ENCODE assay signal across 19 cellular contexts in genomic region chr16:88985521-88985920, GRCh38. TPM values are rescaled to one million over a fixed set of nuclear protein-coding genes. Genes with fewer than 3 reads are reported as not detected.
DNase-seq lines count a peak whose midpoint lies in the region; ATAC-seq and TF ChIP-seq lines count a peak whose summit lies in the region.
"Had no signal": no experiment of that assay in that cellular context is flagged by ENCODE, and none has a peak within 500 bp of the region (broad histone marks: within the 10 kb centered on the region; RNA-seq: fewer than 3 reads in every experiment).

No MANE protein-coding gene starts in this region.

- no peak overlapping the region for H2BK12ac ChIP-seq in H9 (ENCODE audit: insufficient read length, low read depth, low read length)

- 77% methylated on average over 13 of the region's 13 CpGs for WGBS in right cardiac atrium
- no CpG with 5 or more reads among the region's 13 CpGs for WGBS in H9 (ENCODE audit: extremely low coverage, insufficient read length, low lambda C conversion rate)

- H3K79me2 ChIP-seq in H9 (ENCODE audit: insufficient read depth, low read length) (no peaks in the 10 kb centered on the region), SU-DHL-6 (ENCODE audit: insufficient read depth, low read length) (no peaks in the 10 kb centered on the region)

- no peak for TF ChIP-seq POLR2A in vagina (IDR thresholded peaks at IDR 0.05)

- H3K4me1 ChIP-seq in right cardiac atrium (ENCODE audit: control insufficient read depth, insufficient read depth, low read length): no peaks in the 10 kb centered on the region
- no peaks in the 10 kb centered on the region for H3K4me1 ChIP-seq in H9 (ENCODE audit: insufficient read depth, low read length)
- H3K4me1 ChIP-seq in vagina: no peaks in the 10 kb centered on the region

- peaks cover 4 to 11% of the 10 kb centered on the region in 2 experiments; a peak in 2 of 4 replicates for H3K4me1 Mint-ChIP-seq in H9
- H3K4me1 Mint-ChIP-seq in stimulated activated naive B cell treated with anti-CD40 and anti-IgM and Interleukin-4, amounts not matched to agents 10 μg/mL and 1 μg/mL and 100 μg/mL, for 72 hours: peaks cover 54 to 64% of the 10 kb centered on the region in 2 donors

- H3K23me2 ChIP-seq in H9 (ENCODE audit: insufficient read length, low read depth, low read length, poor library complexity, severe bottlenecking): no peaks in the 10 kb centered on the region

- H3K27ac ChIP-seq in right cardiac atrium (ENCODE audit: low read length) (no peak overlapping the region), H9 (ENCODE audit: insufficient read length, low read depth, low read length) (no peak overlapping the region), SU-DHL-6 (ENCODE audit: low read depth, low read length) (peak overlapping the region; percentile 96), vagina (no peak overlapping the region)
- H3K27ac ChIP-seq: HL-60, KMS-11 had no signal

- intact Hi-C loops in right cardiac atrium (cut with DNase I): no loop called here
- intact Hi-C loops in left ventricle myocardium superior (cut with micrococcal nuclease): no loop called here
- intact Hi-C loops in vagina (cut with DNase I): no loop called here

- no peak overlapping the region for H2BK15ac ChIP-seq in H9 (ENCODE audit: low read depth, low read length)

- no peak overlapping the region for H3K4me2 ChIP-seq in H9 (ENCODE audit: insufficient read depth, insufficient read length, low read length)
- peak overlapping the region; percentile 55 for H3K4me2 ChIP-seq in SU-DHL-6 (ENCODE audit: low read depth, low read length, poor library complexity, severe bottlenecking)
- H3K4me2 ChIP-seq: KMS-11 had no signal

- H2AK5ac ChIP-seq in H9 (ENCODE audit: insufficient read length, low read length): no peak overlapping the region

- no peak overlapping the region for H3K4me3 Mint-ChIP-seq in H9
- peak overlapping the region; percentile 4 to 25 for H3K4me3 Mint-ChIP-seq in stimulated activated naive B cell treated with anti-CD40 and anti-IgM and Interleukin-4, amounts not matched to agents 10 μg/mL and 1 μg/mL and 100 μg/mL, for 72 hours
- H3K4me3 Mint-ChIP-seq: CD14-positive monocyte had no signal

- peak overlapping the region; percentile 33; the same call in 1 of the 2 replicates for H3K14ac ChIP-seq in H9 (ENCODE audit: insufficient read depth, low read length)

- no peak overlapping the region for H3K4ac ChIP-seq in H9 (ENCODE audit: low read depth, low read length)

- H4K5ac ChIP-seq in H9 (ENCODE audit: insufficient read length, low read depth, low read length): no peak overlapping the region

- no peak overlapping the region for H3K56ac ChIP-seq in H9 (ENCODE audit: insufficient read length, low read depth, low read length)

- no peak overlapping the region for H4K91ac ChIP-seq in H9 (ENCODE audit: insufficient read length, low read depth, low read length)

- H3K9me3 Mint-ChIP-seq in H9: no peaks in the 10 kb centered on the region
- H3K9me3 Mint-ChIP-seq in stimulated activated naive B cell treated with anti-CD40 and anti-IgM and Interleukin-4, amounts not matched to agents 10 μg/mL and 1 μg/mL and 100 μg/mL, for 72 hours: peaks cover under 1 to 5% of the 10 kb centered on the region in 2 donors

- H3K4me3 ChIP-seq in right cardiac atrium (ENCODE audit: low read length) (no peak overlapping the region), SU-DHL-6 (ENCODE audit: insufficient read depth, low read length, poor library complexity, severe bottlenecking) (no peak overlapping the region), vagina (no peak overlapping the region)

- H3T11ph ChIP-seq in H9 (ENCODE audit: low read length): no peak overlapping the region

- H3K79me1 ChIP-seq in H9 (ENCODE audit: insufficient read depth, low read depth, low read length, poor library complexity, severe bottlenecking): no peaks in the 10 kb centered on the region

- H3K23ac ChIP-seq in H9 (ENCODE audit: insufficient read length, low read depth, low read length): no peak overlapping the region

- no peak overlapping the region for H4K8ac ChIP-seq in H9 (replicated peaks; ENCODE audit: insufficient read length, low read depth, low read length)

- no peak overlapping the region for H2BK5ac ChIP-seq in H9 (ENCODE audit: insufficient read length, low read length)

- H3K9ac ChIP-seq in H9 (ENCODE audit: extremely low read depth, insufficient read length, low read length): no peak overlapping the region
- H3K9ac ChIP-seq in SU-DHL-6 (ENCODE audit: low read length): peak overlapping the region; percentile 69
- H3K9ac ChIP-seq: KMS-11 had no signal

- H2BK20ac ChIP-seq in H9 (ENCODE audit: low read depth, low read length, poor library complexity, severe bottlenecking): no peak overlapping the region

- peaks cover 5% of the 10 kb centered on the region; the same call in 1 of the 2 replicates for H3K27me3 Mint-ChIP-seq in H9 (ENCODE audit: low read depth)
- no peaks in the 10 kb centered on the region for H3K27me3 Mint-ChIP-seq in stimulated activated naive B cell treated with anti-CD40 and anti-IgM and Interleukin-4, amounts not matched to agents 10 μg/mL and 1 μg/mL and 100 μg/mL, for 72 hours

- H3K36me3 Mint-ChIP-seq in H9 (ENCODE audit: insufficient read depth in 1 of 3, low read depth in 3 of 3): no peaks in the 10 kb centered on the region
- H3K36me3 Mint-ChIP-seq in stimulated activated naive B cell treated with anti-CD40 and anti-IgM and Interleukin-4, amounts not matched to agents 10 μg/mL and 1 μg/mL and 100 μg/mL, for 72 hours: peaks cover 1 to 2% of the 10 kb centered on the region in 2 donors
- H3K36me3 Mint-ChIP-seq: CD14-positive monocyte had no signal

- no peak overlapping the region for H3K18ac ChIP-seq in H9 (ENCODE audit: insufficient read length, low read depth, low read length)

- H3K9me2 ChIP-seq in SU-DHL-6 (replicated peaks; ENCODE audit: insufficient read depth, low read length): no peaks in the 10 kb centered on the region

- no peaks in the 10 kb centered on the region for H4K20me1 ChIP-seq in H9 (ENCODE audit: control insufficient read depth, insufficient read depth, insufficient read length)
- H4K20me1 ChIP-seq in SU-DHL-6 (ENCODE audit: low read depth, low read length): no peaks in the 10 kb centered on the region

- H3K27me3 ChIP-seq in right cardiac atrium (ENCODE audit: control insufficient read depth, insufficient read depth) (no peaks in the 10 kb centered on the region), H9 (ENCODE audit: insufficient read depth, low read length) (no peaks in the 10 kb centered on the region), SU-DHL-6 (ENCODE audit: low read length) (no peaks in the 10 kb centered on the region), vagina (no peaks in the 10 kb centered on the region)

- H3K36me3 ChIP-seq in SU-DHL-6 (ENCODE audit: low read length) (no peaks in the 10 kb centered on the region), vagina (no peaks in the 10 kb centered on the region)

- DNase-seq in right cardiac atrium: peak in 2 of 3 donors; percentile 16 to 37
- no peak for DNase-seq in left ventricle myocardium superior
- DNase-seq in H9: no peak
- DNase-seq in stimulated activated naive B cell treated with anti-CD40 and anti-IgM and Interleukin-4, amounts not matched to agents 10 μg/mL and 1 μg/mL and 100 μg/mL, for 72 hours: no peak
- DNase-seq in vagina (ENCODE audit: extremely low spot score in 2 of 2): no peak
- no peak for DNase-seq in hypothalamus (lab: John Stamatoyannopoulos, UW)
- DNase-seq: 8988T, H7, NCI-H1105, NCI-H2029 treated with DMSO at 0.1 percent for 48 hours, NCI-H226, NCI-H510A treated with DMSO at 0.1 percent for 48 hours, NCI-H748 treated with DMSO at 0.1 percent for 48 hours, OCI-M1 had no signal

- H2BK120ac ChIP-seq in H9 (ENCODE audit: low read depth, low read length, poor library complexity, severe bottlenecking): no peak overlapping the region

- peaks cover 44% of the 10 kb centered on the region for H3F3A ChIP-seq in SU-DHL-6 (ENCODE audit: insufficient read depth)

- ATAC-seq in right cardiac atrium (no peak), left ventricle myocardium superior (no peak), HG03565 (IDR thresholded peaks at IDR 0.05; ENCODE audit: unreplicated experiment) (no peak)
- peak in 1 of 2 donors; percentile 11 for ATAC-seq in stimulated activated naive B cell treated with anti-CD40 and anti-IgM and Interleukin-4, amounts not matched to agents 10 μg/mL and 1 μg/mL and 100 μg/mL, for 72 hours (replicated peaks)

- no peak overlapping the region for H2AFZ ChIP-seq in H9 (ENCODE audit: low read length)
- H2AFZ ChIP-seq in SU-DHL-6 (ENCODE audit: low read depth, low read length, severe bottlenecking): no peak overlapping the region

- no peaks in the 10 kb centered on the region for H3K9me3 ChIP-seq in right cardiac atrium (ENCODE audit: control insufficient read depth, low read length)
- no peaks in the 10 kb centered on the region for H3K9me3 ChIP-seq in H9 (ENCODE audit: control insufficient read depth, low read depth, low read length)
- no peaks in the 10 kb centered on the region for H3K9me3 ChIP-seq in SU-DHL-6 (ENCODE audit: insufficient read depth, low read length)
- no peaks in the 10 kb centered on the region for H3K9me3 ChIP-seq in vagina

- TF ChIP-seq CTCF in H9 (conservative IDR thresholded peaks at IDR 0.05): no peak
- no peak for TF ChIP-seq CTCF in SU-DHL-6 (IDR thresholded peaks at IDR 0.05; ENCODE audit: insufficient read depth, low read length, poor library complexity, severe bottlenecking)
- no peak for TF ChIP-seq CTCF in vagina (IDR thresholded peaks at IDR 0.05)

- no peak overlapping the region for H3K27ac Mint-ChIP-seq in H9
- no peak overlapping the region for H3K27ac Mint-ChIP-seq in stimulated activated naive B cell treated with anti-CD40 and anti-IgM and Interleukin-4, amounts not matched to agents 10 μg/mL and 1 μg/mL and 100 μg/mL, for 72 hours
- H3K27ac Mint-ChIP-seq: CD14-positive monocyte had no signal

RNA-seq across cellular contexts. Expression of gene CBFA2T3, which starts 8.5 kb away (rescaled TPM):
- 1 to 10 TPM; 5.6 to 8.5 (median 6.9) TPM for total RNA-seq in right cardiac atrium
- polyA plus RNA-seq in right cardiac atrium: 7.3 TPM
- total RNA-seq in left ventricle myocardium superior: 11.5 TPM
- total RNA-seq in H9 (2021): 2.8 and 2.9 TPM in 2 replicates
- 2.7 TPM for total RNA-seq in vagina

Comparison
In these comparisons a context has a peak if more than half of its experiments do, and no peak if none do; other contexts are left out.
1. DNase-seq: peak in right cardiac atrium (2 of 3); none in left ventricle myocardium superior (single experiment), H9 (single experiment), stimulated activated naive B cell treated with anti-CD40 and anti-IgM and Interleukin-4, amounts not matched to agents 10 μg/mL and 1 μg/mL and 100 μg/mL, for 72 hours (single experiment), vagina (0 of 2) and hypothalamus (0 of 51).
2. H3K4me3 Mint-ChIP-seq: peak in stimulated activated naive B cell treated with anti-CD40 and anti-IgM and Interleukin-4, amounts not matched to agents 10 μg/mL and 1 μg/mL and 100 μg/mL, for 72 hours (2 of 2); none in H9 (0 of 2).